In genomic region chr3:151912041-151912440, GRCh38 we compare ENCODE assay signal across 25 cellular contexts. TPM values are rescaled to one million over a fixed set of nuclear protein-coding genes. Genes with fewer than 3 reads are reported as not detected.
DNase-seq lines count a peak whose midpoint lies in the region; ATAC-seq and TF ChIP-seq lines count a peak whose summit lies in the region.
"Had no signal": no experiment of that assay in that cellular context is flagged by ENCODE, and none has a peak within 500 bp of the region (broad histone marks: within the 10 kb centered on the region; RNA-seq: fewer than 3 reads in every experiment).

No MANE protein-coding gene starts in this region.

- no peaks in the 10 kb centered on the region for H3K79me2 ChIP-seq in Karpas-422 (ENCODE audit: low read length)

- peaks cover 6% of the 10 kb centered on the region in 2 donors for H3K4me1 ChIP-seq in ascending aorta
- H3K4me1 ChIP-seq in thoracic aorta (ENCODE audit: control insufficient read depth in 1 of 2, low read depth in 2 of 2), result peaks cover 9 to 38% of the 10 kb centered on the region in 2 donors
- no peaks in the 10 kb centered on the region for H3K4me1 ChIP-seq in Karpas-422 (ENCODE audit: low read length)
- H3K4me1 ChIP-seq: heart right ventricle, uterus had no signal

- no peak overlapping the region for H3K4me3 ChIP-seq in ascending aorta
- no peak overlapping the region for H3K4me3 ChIP-seq in fibroblast of the aortic adventitia (ENCODE audit: low read depth, low read length)
- no peak overlapping the region for H3K4me3 ChIP-seq in thoracic aorta
- no peak overlapping the region for H3K4me3 ChIP-seq in Karpas-422 (ENCODE audit: low read length)
- H3K4me3 ChIP-seq: dorsolateral prefrontal cortex, GM23338, heart right ventricle, ovary, SK-N-MC, uterus had no signal

- H3K9ac ChIP-seq in Karpas-422 (ENCODE audit: low read length), result no peak overlapping the region

- no peak for ATAC-seq in thoracic aorta (ENCODE audit: insufficient number of reproducible peaks, low FRiP score, low read depth)
- ATAC-seq: activated T-cell treated with anti-CD3 and anti-CD28 coated beads, Interleukin-2, amount 50 U/mL, for 72 hours; GM23338; heart right ventricle; left lobe of liver; naive thymus-derived CD8-positive, alpha-beta T cell; stimulated activated memory B cell treated with anti-CD40 and anti-IgM and Interleukin-4, amounts not matched to agents 10 μg/mL and 1 μg/mL and 100 μg/mL, for 72 hours had no signal

- TF ChIP-seq CTCF in ascending aorta (IDR thresholded peaks at IDR 0.05) (no peak), fibroblast of the aortic adventitia (IDR thresholded peaks at IDR 0.05; ENCODE audit: insufficient read depth, low read length) (no peak), thoracic aorta (IDR thresholded peaks at IDR 0.05) (no peak)

- H3K9me3 ChIP-seq in ascending aorta (no peaks in the 10 kb centered on the region), thoracic aorta (no peaks in the 10 kb centered on the region), Karpas-422 (ENCODE audit: low read length) (no peaks in the 10 kb centered on the region)
- H3K9me3 ChIP-seq: heart right ventricle, ovary, uterus had no signal

- intact Hi-C loops in ascending aorta (cut with DNase I), result loop anchor here (10.0 kb wide), 1 partner anchor 137 kb away; no protein-coding TSS in a partner anchor

- H2AFZ ChIP-seq in Karpas-422 (ENCODE audit: low read length), result no peak overlapping the region
- H2AFZ ChIP-seq: GM23338 had no signal

- H3K36me3 ChIP-seq in ascending aorta (no peaks in the 10 kb centered on the region), thoracic aorta (no peaks in the 10 kb centered on the region), Karpas-422 (ENCODE audit: insufficient read depth, low read length) (no peaks in the 10 kb centered on the region)
- H3K36me3 ChIP-seq: heart right ventricle, ovary, uterus had no signal

- no peaks in the 10 kb centered on the region for H3K27me3 ChIP-seq in ascending aorta
- H3K27me3 ChIP-seq in thoracic aorta (replicated peaks; ENCODE audit: insufficient read depth), result no peaks in the 10 kb centered on the region
- H3K27me3 ChIP-seq in Karpas-422 (ENCODE audit: low read length), result no peaks in the 10 kb centered on the region
- H3K27me3 ChIP-seq: dorsolateral prefrontal cortex, heart right ventricle, ovary, uterus had no signal

- DNase-seq in HCEC 1CT, result peak; percentile 61
- DNase-seq in ascending aorta (ENCODE audit: low spot score in 2 of 2), result no peak
- peak; percentile 85 for DNase-seq in fibroblast of the aortic adventitia (ENCODE audit: low read depth)
- no peak for DNase-seq in thoracic aorta (ENCODE audit: low spot score)
- no peak for DNase-seq in NCI-H146 (lab: John Stamatoyannopoulos, UW)
- no peak for DNase-seq in GM19238 (ENCODE audit: insufficient read length, low spot score)
- DNase-seq in Karpas-422, result no peak
- DNase-seq: activated CD4-positive, alpha-beta T cell treated with anti-CD3 and anti-CD28 coated beads for 4 hours; activated naive CD4-positive, alpha-beta T cell treated with anti-CD3 and anti-CD28 coated beads for 36 hours; activated T-cell treated with anti-CD3 and anti-CD28 coated beads, Interleukin-2, amount 50 U/mL, for 72 hours; amygdala; dorsolateral prefrontal cortex; foreskin fibroblast; heart right ventricle; KBM-7; naive thymus-derived CD8-positive, alpha-beta T cell; NCI-H2171; NCI-H526; ovary; uterus had no signal

- H3K9me2 ChIP-seq in Karpas-422 (replicated peaks; ENCODE audit: insufficient read depth, low read length), result no peaks in the 10 kb centered on the region

- no peaks in the 10 kb centered on the region for H4K20me1 ChIP-seq in Karpas-422 (ENCODE audit: insufficient read depth, low read depth, low read length)

- H3K4me2 ChIP-seq in Karpas-422 (ENCODE audit: low read depth, low read length, poor library complexity, severe bottlenecking), result no peak overlapping the region
- H3K4me2 ChIP-seq: GM23338 had no signal

- peak overlapping the region; percentile 19 to 61 for H3K27ac ChIP-seq in ascending aorta
- peak overlapping the region; percentile 7 to 27 for H3K27ac ChIP-seq in thoracic aorta
- no peak overlapping the region for H3K27ac ChIP-seq in Karpas-422 (ENCODE audit: low read length)
- H3K27ac ChIP-seq: dorsolateral prefrontal cortex, heart right ventricle, ovary, SK-N-MC, uterus had no signal

RNA-seq across cellular contexts. Expression of gene SUCNR1, which starts 38.6 kb away (rescaled TPM):
- total RNA-seq in ascending aorta (3.1 TPM), fibroblast of the aortic adventitia (ENCODE audit: low replicate concordance) (0.25 and 4.5 TPM in 2 replicates), thoracic aorta (10 to 100 TPM in 1 of 2 donors, 1 to 10 TPM in 1; 3.2 to 10.7 TPM)
- not detected in 2 replicates for total RNA-seq in Karpas-422 (2014; rRNA removed; shearing (Covaris generic); ENCODE audit: low replicate concordance)
- total RNA-seq: activated naive CD4-positive, alpha-beta T cell treated with anti-CD3 and anti-CD28 coated beads for 36 hours; GM23338; naive thymus-derived CD8-positive, alpha-beta T cell; T-helper 2 cell treated with Interferon-gamma antibody and Interleukin-4, amounts not matched to agents 100 ng/mL and 5 ng/mL, for 36 hours had no signal

Comparison
In these comparisons a context has a peak if more than half of its experiments do, and no peak if none do; other contexts are left out.
1. DNase-seq: peak in HCEC 1CT (single experiment) and fibroblast of the aortic adventitia (single experiment); none in ascending aorta (0 of 2), thoracic aorta (single experiment), NCI-H146 (single experiment), GM19238 (single experiment) and Karpas-422 (single experiment).